Comparison of ENCODE assay signal across 12 cellular contexts in the genomic region with DNA sequence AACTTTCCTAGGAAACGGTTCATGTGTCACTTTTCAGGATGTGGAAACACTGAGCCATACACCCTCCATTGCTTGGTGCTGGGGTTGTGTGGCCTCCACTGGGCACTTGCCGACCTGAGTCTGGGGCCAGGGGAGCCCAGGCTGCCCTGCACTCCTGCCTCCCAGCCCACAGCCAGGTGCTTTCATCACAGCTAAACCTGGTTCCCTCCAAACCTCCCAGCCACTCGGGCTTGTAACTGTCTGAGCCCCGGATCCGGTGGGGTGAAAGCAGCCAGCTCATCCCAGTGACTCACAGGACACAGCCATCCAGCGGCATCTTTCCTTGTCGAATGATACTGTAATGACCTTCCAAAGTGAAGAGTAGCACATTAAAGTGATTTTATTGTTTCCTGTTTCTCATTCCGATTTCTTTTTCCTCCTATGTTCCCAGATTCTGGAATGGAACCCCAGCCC. TPM values are rescaled to one million over a fixed set of nuclear protein-coding genes. Genes with fewer than 3 reads are reported as not detected.
DNase-seq lines count a peak whose midpoint lies in the region; ATAC-seq and TF ChIP-seq lines count a peak whose summit lies in the region.
"Had no signal": no experiment of that assay in that cellular context is flagged by ENCODE, and none has a peak within 500 bp of the region (broad histone marks: within the 10 kb centered on the region; RNA-seq: fewer than 3 reads in every experiment).

No MANE protein-coding gene starts in this region.

- H3K36me3 ChIP-seq in HUES64 (ENCODE audit: insufficient read depth, low read length) = peaks cover 66% of the 10 kb centered on the region
- H3K36me3 ChIP-seq in osteoblast (ENCODE audit: insufficient read depth, low read length) = peaks cover 67% of the 10 kb centered on the region
- H3K36me3 ChIP-seq: colonic mucosa had no signal

- H3K4me3 ChIP-seq in HUES64 (ENCODE audit: low read length) = no peak overlapping the region
- no peak overlapping the region for H3K4me3 ChIP-seq in choroid plexus epithelial cell (ENCODE audit: low read depth, low read length)
- no peak overlapping the region for H3K4me3 ChIP-seq in osteoblast (ENCODE audit: insufficient read depth, low read length)
- H3K4me3 ChIP-seq: colonic mucosa, thyroid gland had no signal

- peak overlapping the region; percentile 62 for H3K4me2 ChIP-seq in osteoblast (ENCODE audit: insufficient read depth, low read length)

- TF ChIP-seq CTCF in choroid plexus epithelial cell (conservative IDR thresholded peaks at IDR 0.05; ENCODE audit: low read depth, low read length) (no peak), osteoblast (IDR thresholded peaks at IDR 0.05; ENCODE audit: extremely low read depth, low read depth, low read length) (no peak)

- no peak for ATAC-seq in GM21526 (IDR thresholded peaks at IDR 0.05; ENCODE audit: low FRiP score, unreplicated experiment)
- ATAC-seq in HG03354 (IDR thresholded peaks at IDR 0.05; ENCODE audit: poor library complexity, severe bottlenecking, unreplicated experiment) = no peak
- ATAC-seq: HCT116 had no signal

- no peak overlapping the region for H3K9ac ChIP-seq in HUES64 (ENCODE audit: low read depth, low read length)

- H3K27me3 ChIP-seq in HUES64 (ENCODE audit: insufficient read depth, low read length) = no peaks in the 10 kb centered on the region
- no peaks in the 10 kb centered on the region for H3K27me3 ChIP-seq in osteoblast (ENCODE audit: insufficient read depth, low read length)
- H3K27me3 ChIP-seq: colonic mucosa, thyroid gland had no signal

- H3K27ac ChIP-seq in HUES64 (ENCODE audit: low read depth, low read length) (peak overlapping the region; percentile 28; the same call in 1 of the 2 replicates), osteoblast (ENCODE audit: low read depth, low read length) (peak overlapping the region; percentile 88)
- H3K27ac ChIP-seq: colonic mucosa had no signal

- 92% methylated on average over 8 of the region's 8 CpGs for WGBS in HUES64

- no peak overlapping the region for H2AFZ ChIP-seq in osteoblast (ENCODE audit: low read length)

- H3K9me3 ChIP-seq in HUES64 (ENCODE audit: insufficient read depth, low read depth, low read length) (no peaks in the 10 kb centered on the region), osteoblast (ENCODE audit: low read depth, low read length) (no peaks in the 10 kb centered on the region)
- H3K9me3 ChIP-seq: colonic mucosa, thyroid gland had no signal

- H4K20me1 ChIP-seq in osteoblast (ENCODE audit: insufficient read depth, low read length) = peaks cover 37% of the 10 kb centered on the region

- DNase-seq in Daoy (ENCODE audit: low read depth) (peak; percentile 66), choroid plexus epithelial cell (ENCODE audit: low read depth) (peak; percentile 65), osteoblast (ENCODE audit: insufficient read length, low spot score, missing footprints) (peak; percentile 97), NCI-H187 (lab: John Stamatoyannopoulos, UW) (no peak)
- no peak for DNase-seq in stimulated activated CD4-positive, alpha-beta T cell treated with anti-CD3 and anti-CD28 coated beads, Interleukin-4, amount 100 ng/mL, for 4 hours
- DNase-seq: activated CD4-positive, CD25-positive, alpha-beta regulatory T cell treated with anti-CD3 and anti-CD28 coated beads, Interleukin-2, amount 50 U/mL, for 72 hours; colonic mucosa; thyroid gland had no signal

- H3K79me2 ChIP-seq in osteoblast (ENCODE audit: insufficient read depth, low read length) = peaks cover 32% of the 10 kb centered on the region

- H3K4me1 ChIP-seq in HUES64 (ENCODE audit: insufficient read depth, low read length) = peaks cover 6% of the 10 kb centered on the region; the same call in 1 of the 2 replicates
- peaks cover 26% of the 10 kb centered on the region for H3K4me1 ChIP-seq in osteoblast (ENCODE audit: insufficient read depth, low read length)
- H3K4me1 ChIP-seq: colonic mucosa had no signal

RNA-seq across cellular contexts. Expression of a gene that starts 19.8 kb away (rescaled TPM):
- 55.9 and 58.5 TPM in 2 replicates for total RNA-seq in Daoy (2014; rRNA removed; shearing (Covaris generic))
- polyA plus RNA-seq in HUES64 (2013, experiment 1 of 2) = 157 TPM
- polyA plus RNA-seq in HUES64 (2013, experiment 2 of 2) = 179 TPM
- total RNA-seq in osteoblast = 92.6 and 107 TPM in 2 replicates

RNA-seq across cellular contexts. Expression of a gene that starts 33.2 kb away (rescaled TPM):
- total RNA-seq in Daoy (2014; rRNA removed; shearing (Covaris generic)) = not detected in 2 replicates
- not detected for polyA plus RNA-seq in HUES64 (2013, experiment 1 of 2)
- not detected for polyA plus RNA-seq in HUES64 (2013, experiment 2 of 2)
- not detected in 2 replicates for total RNA-seq in osteoblast
- total RNA-seq: colonic mucosa, thyroid gland had no signal

RNA-seq across cellular contexts. Expression of a gene that starts 51.3 kb away (rescaled TPM):
- total RNA-seq in Daoy (2014; rRNA removed; shearing (Covaris generic)) = 40.7 and 41.4 TPM in 2 replicates
- polyA plus RNA-seq in HUES64 (2013, experiment 1 of 2) = 36.2 TPM
- 28.6 TPM for polyA plus RNA-seq in HUES64 (2013, experiment 2 of 2)
- total RNA-seq in osteoblast = 39.5 and 42.7 TPM in 2 replicates

RNA-seq across cellular contexts. Expression of a gene that starts 51.5 kb away (rescaled TPM):
- 6.7 and 9.1 TPM in 2 replicates for total RNA-seq in Daoy (2014; rRNA removed; shearing (Covaris generic))
- polyA plus RNA-seq in HUES64 (2013, experiment 1 of 2) = 5.8 TPM
- polyA plus RNA-seq in HUES64 (2013, experiment 2 of 2) = 7.4 TPM
- total RNA-seq in osteoblast = 3.5 and 4.0 TPM in 2 replicates

Comparison
In these comparisons a context has a peak if more than half of its experiments do, and no peak if none do; other contexts are left out.
1. DNase-seq: peak in Daoy (single experiment), choroid plexus epithelial cell (single experiment) and osteoblast (single experiment); none in stimulated activated CD4-positive, alpha-beta T cell treated with anti-CD3 and anti-CD28 coated beads, Interleukin-4, amount 100 ng/mL, for 4 hours (0 of 2) and NCI-H187 (0 of 2).